1 cellular context compared by ENCODE assay signal in the genomic region with DNA sequence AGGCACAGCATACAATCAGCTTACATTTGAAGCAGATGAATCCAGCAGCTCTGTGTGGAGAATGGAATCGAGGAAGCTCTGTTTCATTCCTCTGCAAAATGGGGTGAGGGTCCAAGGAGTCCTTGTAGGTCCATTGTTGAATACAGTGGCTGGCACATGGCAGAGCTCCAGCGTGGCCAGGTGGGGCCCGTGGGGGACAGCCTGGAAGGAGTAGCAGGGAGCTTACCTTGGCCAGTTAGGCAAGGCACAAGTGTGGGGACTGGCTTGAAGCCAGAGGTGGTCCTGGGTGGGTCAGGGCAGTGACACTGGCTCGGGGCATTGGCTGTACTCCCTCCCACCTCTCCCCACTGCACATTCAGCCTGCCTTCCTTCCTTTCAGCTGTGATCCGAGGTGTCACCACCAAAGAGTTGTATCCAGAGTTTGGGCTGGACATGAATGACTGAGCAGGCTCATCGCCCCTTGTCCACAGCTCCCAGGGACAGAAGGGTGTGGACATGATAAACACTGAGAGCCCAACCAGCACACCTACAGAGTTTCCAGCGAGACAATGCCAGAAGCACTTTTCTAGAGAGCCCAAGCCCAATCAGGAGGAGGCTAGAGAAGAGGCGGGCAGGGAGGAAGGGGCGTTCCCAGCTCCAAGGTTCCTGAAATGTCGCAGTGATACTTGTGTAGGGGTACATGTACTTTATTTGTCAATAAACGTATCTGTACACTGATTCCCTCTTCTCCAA.
TF ChIP-seq lines count a peak whose summit lies in the region.

No MANE protein-coding gene starts in this region.

TF ChIP-seq in IMR-90, 13 proteins besides CTCF, POLR2A, EP300 and RAD21 (continued from another document):
- TF ChIP-seq, protein P1, sequence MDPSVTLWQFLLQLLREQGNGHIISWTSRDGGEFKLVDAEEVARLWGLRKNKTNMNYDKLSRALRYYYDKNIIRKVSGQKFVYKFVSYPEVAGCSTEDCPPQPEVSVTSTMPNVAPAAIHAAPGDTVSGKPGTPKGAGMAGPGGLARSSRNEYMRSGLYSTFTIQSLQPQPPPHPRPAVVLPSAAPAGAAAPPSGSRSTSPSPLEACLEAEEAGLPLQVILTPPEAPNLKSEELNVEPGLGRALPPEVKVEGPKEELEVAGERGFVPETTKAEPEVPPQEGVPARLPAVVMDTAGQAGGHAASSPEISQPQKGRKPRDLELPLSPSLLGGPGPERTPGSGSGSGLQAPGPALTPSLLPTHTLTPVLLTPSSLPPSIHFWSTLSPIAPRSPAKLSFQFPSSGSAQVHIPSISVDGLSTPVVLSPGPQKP (IDR thresholded peaks at IDR 0.05; ENCODE audit: borderline replicate concordance, low read depth, low read length): no peak
- TF ChIP-seq MAFK (IDR thresholded peaks at IDR 0.05; ENCODE audit: low read depth, low read length) (no peak), SMC3 (IDR thresholded peaks at IDR 0.05; ENCODE audit: low read depth, low read length) (no peak), RFX5 (IDR thresholded peaks at IDR 0.05; ENCODE audit: low read depth, low read length) (no peak), BHLHE40 (IDR thresholded peaks at IDR 0.05; ENCODE audit: low read depth, low read length) (no peak), MXI1 (IDR thresholded peaks at IDR 0.05; ENCODE audit: borderline replicate concordance, low read depth, low read length) (no peak), FOS (IDR thresholded peaks at IDR 0.05; ENCODE audit: low read depth, low read length) (no peak), NFE2L2 (IDR thresholded peaks at IDR 0.05; ENCODE audit: low read depth, low read length) (no peak)
